In genomic region chr18:69109686-69110085, GRCh38 we compare ENCODE assay signal across 26 cellular contexts.
DNase-seq lines count a peak whose midpoint lies in the region; ATAC-seq and TF ChIP-seq lines count a peak whose summit lies in the region.
"Had no signal": no experiment of that assay in that cellular context is flagged by ENCODE, and none has a peak within 500 bp of the region (broad histone marks: within the 10 kb centered on the region; RNA-seq: fewer than 3 reads in every experiment).

No MANE protein-coding gene starts in this region.

- no peaks in the 10 kb centered on the region for H3K4me1 Mint-ChIP-seq in MCF 10A (ENCODE audit: insufficient read depth, unreplicated experiment)
- H3K4me1 Mint-ChIP-seq: activated CD4-positive, alpha-beta T cell treated with anti-CD3 and anti-CD28 coated beads, Interleukin-2, amount 10 ng/mL, durations not matched to agents 24 days and 14 days; CD4-positive, CD25-positive, alpha-beta regulatory T cell; nephron; stimulated activated effector memory CD8-positive, alpha-beta T cell treated with anti-CD3 and anti-CD28 coated beads, Interleukin-12 subunit alpha, Interleukin-12 subunit beta, amount 100 ng/mL, for 72 hours had no signal

- H3K4me3 ChIP-seq in breast epithelium: no peak overlapping the region
- H3K4me3 ChIP-seq in fibroblast of mammary gland (ENCODE audit: control insufficient read depth, low read depth, low read length): no peak overlapping the region
- no peak overlapping the region for H3K4me3 ChIP-seq in upper lobe of left lung
- H3K4me3 ChIP-seq: esophagus squamous epithelium, psoas muscle, transverse colon had no signal

- no peaks in the 10 kb centered on the region for H3K4me1 ChIP-seq in breast epithelium
- H3K4me1 ChIP-seq in upper lobe of left lung: no peaks in the 10 kb centered on the region
- H3K4me1 ChIP-seq: esophagus squamous epithelium, psoas muscle, transverse colon had no signal

- no peaks in the 10 kb centered on the region for H3K9me3 Mint-ChIP-seq in MCF 10A (ENCODE audit: unreplicated experiment)
- H3K9me3 Mint-ChIP-seq: activated CD4-positive, alpha-beta T cell treated with anti-CD3 and anti-CD28 coated beads, Interleukin-2, amount 10 ng/mL, durations not matched to agents 24 days and 14 days; nephron; stimulated activated effector memory CD8-positive, alpha-beta T cell treated with anti-CD3 and anti-CD28 coated beads, Interleukin-12 subunit alpha, Interleukin-12 subunit beta, amount 100 ng/mL, for 72 hours had no signal

- TF ChIP-seq CTCF in MCF 10A (IDR thresholded peaks at IDR 0.05; ENCODE audit: unreplicated experiment) (no peak), breast epithelium (IDR thresholded peaks at IDR 0.05) (no peak), fibroblast of mammary gland (conservative IDR thresholded peaks at IDR 0.05; ENCODE audit: control insufficient read depth, insufficient read depth, low read depth, low read length) (no peak), upper lobe of left lung (IDR thresholded peaks at IDR 0.05) (no peak)

- H3K9me3 ChIP-seq in breast epithelium (no peaks in the 10 kb centered on the region), upper lobe of left lung (no peaks in the 10 kb centered on the region)
- H3K9me3 ChIP-seq: esophagus squamous epithelium, psoas muscle, transverse colon had no signal

- 37 to 38% methylated on average over 2 of the region's 2 CpGs for WGBS in upper lobe of left lung, 2 donors

- no peak for TF ChIP-seq EP300 in upper lobe of left lung (IDR thresholded peaks at IDR 0.05)

- no peak for ATAC-seq in GM18861 (IDR thresholded peaks at IDR 0.05; ENCODE audit: unreplicated experiment)
- no peak for ATAC-seq in upper lobe of left lung (ENCODE audit: low FRiP score in 2 of 2)
- ATAC-seq in GM21360 (IDR thresholded peaks at IDR 0.05; ENCODE audit: unreplicated experiment): no peak
- ATAC-seq: left lobe of liver; psoas muscle; stimulated activated effector memory CD8-positive, alpha-beta T cell treated with anti-CD3 and anti-CD28 coated beads, Interleukin-12 subunit alpha, Interleukin-12 subunit beta, amount 100 ng/mL, for 72 hours had no signal

- intact Hi-C loops in MCF 10A (cut with micrococcal nuclease) (no loop called here), breast epithelium (cut with DNase I; ENCODE audit: low total_unique reads) (loop anchor here (5.0 kb wide), 1 partner anchor 383 kb away; no protein-coding TSS in a partner anchor)

- peak; percentile 50 for DNase-seq in MCF 10A (ENCODE audit: unreplicated experiment)
- DNase-seq in breast epithelium (ENCODE audit: low spot score in 2 of 2): no peak
- peak; percentile 70 for DNase-seq in amniotic stem cell (lab: John Stamatoyannopoulos, UW)
- peak; percentile 24 for DNase-seq in fibroblast of mammary gland (ENCODE audit: low read depth)
- no peak for DNase-seq in SKM-1 (lab: John Stamatoyannopoulos, UW; ENCODE audit: unreplicated experiment)
- no peak for DNase-seq in upper lobe of left lung
- DNase-seq: 8988T; activated CD4-positive, alpha-beta T cell treated with anti-CD3 and anti-CD28 coated beads, Interleukin-2, amount 10 ng/mL, durations not matched to agents 24 days and 14 days; activated effector memory CD4-positive, alpha-beta T cell treated with anti-CD3 and anti-CD28 coated beads, Interleukin-2, amount 50 U/mL, for 16 hours; aorta; CD4-positive, CD25-positive, alpha-beta regulatory T cell; esophagus squamous epithelium; MM.1S; NCI-H2029 treated with DMSO at 0.1 percent for 48 hours; NCI-H748 treated with DMSO at 0.1 percent for 48 hours; psoas muscle; SIG-M5; stimulated activated CD4-positive, alpha-beta T cell treated with anti-CD3 and anti-CD28 coated beads, Interleukin-15, amount 100 ng/mL, for 24 hours; T1000; transverse colon had no signal

- BruUV-seq in MCF 10A (replicated peaks; lab: Mats Ljungman, UMichigan): no TSS peak

- no peak overlapping the region for H3K27ac Mint-ChIP-seq in MCF 10A (ENCODE audit: low read depth, unreplicated experiment)
- H3K27ac Mint-ChIP-seq: activated CD4-positive, alpha-beta T cell treated with anti-CD3 and anti-CD28 coated beads, Interleukin-2, amount 10 ng/mL, durations not matched to agents 24 days and 14 days; activated naive CD8-positive, alpha-beta T cell; CD4-positive, CD25-positive, alpha-beta regulatory T cell; nephron; stimulated activated effector memory CD8-positive, alpha-beta T cell treated with anti-CD3 and anti-CD28 coated beads, Interleukin-12 subunit alpha, Interleukin-12 subunit beta, amount 100 ng/mL, for 72 hours had no signal

- TF ChIP-seq POLR2A in breast epithelium (IDR thresholded peaks at IDR 0.05) (no peak), upper lobe of left lung (IDR thresholded peaks at IDR 0.05) (no peak)

- CTCF ChIA-PET in MCF 10A (lab: Yijun Ruan, JAX): no interaction called here

- POLR2A ChIA-PET in MCF 10A (lab: Yijun Ruan, JAX): no interaction called here

- H3K4me3 Mint-ChIP-seq in MCF 10A (ENCODE audit: unreplicated experiment): no peak overlapping the region
- H3K4me3 Mint-ChIP-seq: activated CD4-positive, alpha-beta T cell treated with anti-CD3 and anti-CD28 coated beads, Interleukin-2, amount 10 ng/mL, durations not matched to agents 24 days and 14 days; activated naive CD8-positive, alpha-beta T cell; CD4-positive, CD25-positive, alpha-beta regulatory T cell; nephron; stimulated activated effector memory CD8-positive, alpha-beta T cell treated with anti-CD3 and anti-CD28 coated beads, Interleukin-12 subunit alpha, Interleukin-12 subunit beta, amount 100 ng/mL, for 72 hours had no signal

- no peaks in the 10 kb centered on the region for H3K36me3 Mint-ChIP-seq in MCF 10A (ENCODE audit: insufficient read depth, unreplicated experiment)
- H3K36me3 Mint-ChIP-seq: activated naive CD8-positive, alpha-beta T cell; CD4-positive, CD25-positive, alpha-beta regulatory T cell; stimulated activated effector memory CD8-positive, alpha-beta T cell treated with anti-CD3 and anti-CD28 coated beads, Interleukin-12 subunit alpha, Interleukin-12 subunit beta, amount 100 ng/mL, for 72 hours had no signal

- H3K36me3 ChIP-seq in breast epithelium (no peaks in the 10 kb centered on the region), upper lobe of left lung (no peaks in the 10 kb centered on the region)
- H3K36me3 ChIP-seq: esophagus squamous epithelium, transverse colon had no signal

- H3K27me3 Mint-ChIP-seq in MCF 10A (ENCODE audit: insufficient read depth, unreplicated experiment): peaks cover 75% of the 10 kb centered on the region
- H3K27me3 Mint-ChIP-seq: activated CD4-positive, alpha-beta T cell treated with anti-CD3 and anti-CD28 coated beads, Interleukin-2, amount 10 ng/mL, durations not matched to agents 24 days and 14 days; CD4-positive, CD25-positive, alpha-beta regulatory T cell had no signal

- H3K27me3 ChIP-seq in breast epithelium (no peaks in the 10 kb centered on the region), upper lobe of left lung (no peaks in the 10 kb centered on the region)
- H3K27me3 ChIP-seq: esophagus squamous epithelium, transverse colon had no signal

- H3K27ac ChIP-seq in breast epithelium: no peak overlapping the region
- no peak overlapping the region for H3K27ac ChIP-seq in upper lobe of left lung
- H3K27ac ChIP-seq: esophagus squamous epithelium, psoas muscle, transverse colon had no signal

Comparison
In these comparisons a context has a peak if more than half of its experiments do, and no peak if none do; other contexts are left out.
1. DNase-seq: peak in MCF 10A (single experiment), amniotic stem cell (single experiment) and fibroblast of mammary gland (single experiment); none in breast epithelium (0 of 2), SKM-1 (single experiment) and upper lobe of left lung (0 of 2).